Comparison of ENCODE assay signal across 1 cellular context in the genomic region with DNA sequence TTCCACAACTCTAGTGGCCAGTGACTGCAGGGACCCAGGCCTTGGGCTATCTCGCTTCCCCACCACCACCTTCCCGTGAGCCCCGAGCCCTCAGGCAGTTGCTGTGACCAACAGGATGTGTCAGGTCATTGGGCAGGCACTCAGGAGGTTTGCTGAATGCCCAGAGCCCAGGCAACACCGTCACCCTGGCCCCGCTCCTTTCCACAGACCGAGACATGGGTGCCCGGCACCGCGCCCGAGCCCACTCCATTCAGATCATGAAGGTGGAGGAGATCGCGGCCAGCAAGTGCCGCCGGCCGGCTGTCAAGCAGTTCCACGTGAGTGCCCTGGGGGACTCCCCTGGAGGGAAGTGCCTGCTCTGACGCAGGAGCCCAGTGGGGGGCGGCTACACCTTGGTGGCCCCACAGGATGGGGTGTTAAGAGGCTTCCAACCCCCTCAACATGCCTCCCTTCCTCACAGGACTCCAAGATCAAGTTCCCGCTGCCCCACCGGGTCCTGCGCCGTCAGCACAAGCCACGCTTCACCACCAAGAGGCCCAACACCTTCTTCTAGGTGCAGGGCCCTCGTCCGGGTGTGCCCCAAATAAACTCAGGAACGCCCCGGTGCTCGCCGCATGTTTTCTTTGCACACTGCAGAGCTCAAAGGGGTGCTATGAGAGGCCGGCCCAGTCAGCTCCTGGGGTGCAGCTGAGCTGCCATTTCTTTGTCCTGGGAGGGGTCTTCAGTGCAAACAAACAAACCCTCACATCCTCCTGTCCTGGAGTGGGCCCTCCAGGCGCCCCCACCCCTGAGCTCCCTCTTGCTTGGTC.
TF ChIP-seq lines count a peak whose summit lies in the region.

No MANE protein-coding gene starts in this region.

TF ChIP-seq in SK-N-SH, 30 proteins besides CTCF, POLR2A, EP300 and RAD21:
- TF ChIP-seq, protein P1, sequence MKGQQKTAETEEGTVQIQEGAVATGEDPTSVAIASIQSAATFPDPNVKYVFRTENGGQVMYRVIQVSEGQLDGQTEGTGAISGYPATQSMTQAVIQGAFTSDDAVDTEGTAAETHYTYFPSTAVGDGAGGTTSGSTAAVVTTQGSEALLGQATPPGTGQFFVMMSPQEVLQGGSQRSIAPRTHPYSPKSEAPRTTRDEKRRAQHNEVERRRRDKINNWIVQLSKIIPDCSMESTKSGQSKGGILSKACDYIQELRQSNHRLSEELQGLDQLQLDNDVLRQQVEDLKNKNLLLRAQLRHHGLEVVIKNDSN (IDR thresholded peaks at IDR 0.05; ENCODE audit: borderline replicate concordance, low read depth), result no peak
- TF ChIP-seq, protein P2, sequence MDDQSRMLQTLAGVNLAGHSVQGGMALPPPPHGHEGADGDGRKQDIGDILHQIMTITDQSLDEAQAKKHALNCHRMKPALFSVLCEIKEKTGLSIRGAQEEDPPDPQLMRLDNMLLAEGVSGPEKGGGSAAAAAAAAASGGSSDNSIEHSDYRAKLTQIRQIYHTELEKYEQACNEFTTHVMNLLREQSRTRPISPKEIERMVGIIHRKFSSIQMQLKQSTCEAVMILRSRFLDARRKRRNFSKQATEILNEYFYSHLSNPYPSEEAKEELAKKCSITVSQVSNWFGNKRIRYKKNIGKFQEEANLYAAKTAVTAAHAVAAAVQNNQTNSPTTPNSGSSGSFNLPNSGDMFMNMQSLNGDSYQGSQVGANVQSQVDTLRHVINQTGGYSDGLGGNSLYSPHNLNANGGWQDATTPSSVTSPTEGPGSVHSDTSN (IDR thresholded peaks at IDR 0.05), result no peak
- no peak for TF ChIP-seq NRF1 (IDR thresholded peaks at IDR 0.05; ENCODE audit: low read depth, low read length)
- TF ChIP-seq, protein P3, sequence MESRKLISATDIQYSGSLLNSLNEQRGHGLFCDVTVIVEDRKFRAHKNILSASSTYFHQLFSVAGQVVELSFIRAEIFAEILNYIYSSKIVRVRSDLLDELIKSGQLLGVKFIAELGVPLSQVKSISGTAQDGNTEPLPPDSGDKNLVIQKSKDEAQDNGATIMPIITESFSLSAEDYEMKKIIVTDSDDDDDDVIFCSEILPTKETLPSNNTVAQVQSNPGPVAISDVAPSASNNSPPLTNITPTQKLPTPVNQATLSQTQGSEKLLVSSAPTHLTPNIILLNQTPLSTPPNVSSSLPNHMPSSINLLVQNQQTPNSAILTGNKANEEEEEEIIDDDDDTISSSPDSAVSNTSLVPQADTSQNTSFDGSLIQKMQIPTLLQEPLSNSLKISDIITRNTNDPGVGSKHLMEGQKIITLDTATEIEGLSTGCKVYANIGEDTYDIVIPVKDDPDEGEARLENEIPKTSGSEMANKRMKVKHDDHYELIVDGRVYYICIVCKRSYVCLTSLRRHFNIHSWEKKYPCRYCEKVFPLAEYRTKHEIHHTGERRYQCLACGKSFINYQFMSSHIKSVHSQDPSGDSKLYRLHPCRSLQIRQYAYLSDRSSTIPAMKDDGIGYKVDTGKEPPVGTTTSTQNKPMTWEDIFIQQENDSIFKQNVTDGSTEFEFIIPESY (IDR thresholded peaks at IDR 0.05; ENCODE audit: borderline replicate concordance, low read depth), result no peak
- TF ChIP-seq, protein P4, sequence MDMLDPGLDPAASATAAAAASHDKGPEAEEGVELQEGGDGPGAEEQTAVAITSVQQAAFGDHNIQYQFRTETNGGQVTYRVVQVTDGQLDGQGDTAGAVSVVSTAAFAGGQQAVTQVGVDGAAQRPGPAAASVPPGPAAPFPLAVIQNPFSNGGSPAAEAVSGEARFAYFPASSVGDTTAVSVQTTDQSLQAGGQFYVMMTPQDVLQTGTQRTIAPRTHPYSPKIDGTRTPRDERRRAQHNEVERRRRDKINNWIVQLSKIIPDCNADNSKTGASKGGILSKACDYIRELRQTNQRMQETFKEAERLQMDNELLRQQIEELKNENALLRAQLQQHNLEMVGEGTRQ (IDR thresholded peaks at IDR 0.05; ENCODE audit: borderline replicate concordance, low read depth, low read length), result no peak
